ENCODE assay signal across 1 cellular context in the genomic region with DNA sequence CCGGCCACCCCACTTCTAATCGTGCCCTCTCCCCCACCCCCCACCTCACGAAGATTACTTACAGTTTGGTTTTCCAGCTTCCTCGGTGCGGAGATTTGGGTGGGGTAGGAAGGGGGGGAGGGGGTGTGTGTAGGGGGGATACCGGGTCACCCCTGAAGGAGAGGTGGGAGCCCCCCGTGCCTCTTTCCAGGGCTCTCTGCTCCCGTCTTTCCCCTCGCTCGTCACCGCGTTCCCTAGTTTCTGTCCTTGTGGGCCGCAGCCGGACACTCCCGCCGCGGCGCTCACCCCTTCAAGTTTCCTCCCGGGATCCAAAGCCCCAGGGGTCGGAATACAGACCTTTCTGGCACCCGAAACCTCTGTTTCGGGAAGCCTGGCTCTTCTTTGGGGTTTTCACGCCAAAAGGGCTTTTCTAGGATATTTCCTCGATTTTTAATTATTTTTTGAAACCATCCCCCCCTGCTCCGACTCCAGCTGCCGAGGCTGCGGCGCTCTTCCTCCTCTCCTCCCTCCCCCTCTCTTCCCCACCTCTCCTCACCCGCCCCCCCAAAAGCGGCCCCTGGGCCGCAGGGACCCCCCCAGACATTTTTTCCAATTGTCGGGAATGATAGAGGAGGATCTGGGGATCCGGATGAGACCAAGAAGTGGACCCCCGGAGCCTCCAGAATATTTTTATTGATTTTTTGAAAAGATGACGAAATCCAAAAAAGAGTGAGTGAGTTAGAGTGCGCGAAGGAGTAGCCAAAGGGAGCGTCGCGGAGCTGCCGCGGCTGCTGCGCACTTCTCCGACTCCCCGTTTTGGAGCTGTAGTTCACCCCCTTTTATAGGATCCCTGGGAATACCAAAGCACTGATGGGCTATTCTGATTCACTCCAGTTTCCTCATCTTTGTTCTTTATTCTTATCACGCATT.
TF ChIP-seq lines count a peak whose summit lies in the region.

No MANE protein-coding gene starts in this region.

TF ChIP-seq in GM12878, 131 proteins besides CTCF, POLR2A, EP300 and RAD21:
- TF ChIP-seq IKZF2 (IDR thresholded peaks at IDR 0.05) = peak in 1 of 2 experiments; percentile 5; a peak in 1 of 4 replicates
- 0 out of 2 replicates have a peak, but pooled peaks have one; percentile 8 for TF ChIP-seq ATF7 (IDR thresholded peaks at IDR 0.05; ENCODE audit: low read depth)
- TF ChIP-seq SUPT20H (IDR thresholded peaks at IDR 0.05; ENCODE audit: borderline replicate concordance, control insufficient read depth, low read depth, low read length) = no peak
